In genomic region chr14:63388766-63389431, GRCh38 we compare ENCODE assay signal across 7 cellular contexts.
A peak's percentile ranks its signal among the peaks of the same experiment; 100 is the strongest.
DNase-seq lines count a peak whose midpoint lies in the region; ATAC-seq and TF ChIP-seq lines count a peak whose summit lies in the region.

No MANE protein-coding gene starts in this region.

- H3K4me1 Mint-ChIP-seq in activated B cell treated with CpG ODN at 0.5 μM for 24 hours, result peaks cover 3% of the 10 kb centered on the region
- peaks cover 6% of the 10 kb centered on the region for H3K4me1 Mint-ChIP-seq in central memory CD8-positive, alpha-beta T cell

- TF ChIP-seq POLR2A in NB4 (IDR thresholded peaks at IDR 0.05; ENCODE audit: extremely low read depth, insufficient read length), result no peak

- no peaks in the 10 kb centered on the region for H3K27me3 Mint-ChIP-seq in activated B cell treated with CpG ODN at 0.5 μM for 24 hours
- no peaks in the 10 kb centered on the region for H3K27me3 Mint-ChIP-seq in central memory CD8-positive, alpha-beta T cell

- CTCF ChIA-PET in activated B cell treated with CpG ODN at 0.5 μM for 24 hours (lab: Charles Lee), result interaction anchor here (0.6 to 2.7 kb wide), 10 partner anchors 155 to 412 kb away, joined by 3 to 35 read pairs (median 4); partner anchors contain the start of gene PPP2R5E

- H3K27me3 ChIP-seq in HAP-1 (ENCODE audit: low read depth) (no peaks in the 10 kb centered on the region), left lung (no peaks in the 10 kb centered on the region)

- H3K4me3 ChIP-seq in GM12864 (ENCODE audit: low read depth, low read length) (no peak overlapping the region), HAP-1 (no peak overlapping the region), NB4 (ENCODE audit: low read depth, low read length) (no peak overlapping the region), left lung (no peak overlapping the region)

- intact Hi-C loops in activated B cell treated with CpG ODN at 0.5 μM for 24 hours (cut with micrococcal nuclease), result loop anchor here (1.0 to 2.0 kb wide), 5 partner anchors 155 to 914 kb away; partner anchors contain the start of gene WDR89
- intact Hi-C loops in left lung (cut with DNase I), result no loop called here

- H3K9me3 ChIP-seq in HAP-1, result no peaks in the 10 kb centered on the region
- no peaks in the 10 kb centered on the region for H3K9me3 ChIP-seq in left lung

- H3K36me3 ChIP-seq in HAP-1 (replicated peaks) (peaks cover 28% of the 10 kb centered on the region), left lung (peaks cover 0 to 84% of the 10 kb centered on the region in 2 donors)

- TF ChIP-seq CTCF in GM12864 (IDR thresholded peaks at IDR 0.05; ENCODE audit: low read depth, low read length, missing control alignments), result peak; percentile 88
- TF ChIP-seq CTCF in NB4 (IDR thresholded peaks at IDR 0.05; ENCODE audit: low read depth, low read length), result peak; percentile 72
- no peak for TF ChIP-seq CTCF in activated B cell treated with CpG ODN at 0.5 μM for 24 hours (IDR thresholded peaks at IDR 0.05)
- TF ChIP-seq CTCF in left lung (IDR thresholded peaks at IDR 0.05), result peak; percentile 72 to 82

- ATAC-seq in activated B cell treated with CpG ODN at 0.5 μM for 24 hours (ENCODE audit: low read depth), result peak; percentile 81
- ATAC-seq in central memory CD8-positive, alpha-beta T cell (replicated peaks; ENCODE audit: extremely low read depth, poor library complexity, severe bottlenecking), result peak; percentile 55
- peak; percentile 96 for ATAC-seq in left lung

- no peak overlapping the region for H3K27ac ChIP-seq in left lung

- peak; percentile 24 for DNase-seq in GM12864 (ENCODE audit: low read depth)
- DNase-seq in HAP-1 (ENCODE audit: low spot score in 2 of 2), result peak; percentile 26 to 74
- peak; percentile 58 for DNase-seq in NB4 (ENCODE audit: low read depth)
- peak; percentile 17 for DNase-seq in activated B cell treated with CpG ODN at 0.5 μM for 24 hours
- DNase-seq in central memory CD8-positive, alpha-beta T cell (ENCODE audit: low spot score in 2 of 2), result peak; percentile 22 to 29
- peak; percentile 44 to 77 for DNase-seq in left lung
- DNase-seq in stimulated activated CD4-positive, alpha-beta T cell treated with anti-CD3 and anti-CD28 coated beads, TNF-alpha, amount 100 ng/mL, for 4 hours (ENCODE audit: low read depth in 3 of 3), result peak; percentile 10 to 21 (median 15)

- POLR2A ChIA-PET in activated B cell treated with CpG ODN at 0.5 μM for 24 hours (lab: Charles Lee), result no interaction called here

- H3K4me1 ChIP-seq in HAP-1 (0 out of 2 replicates have a peak, but pooled peaks cover 3% of the 10 kb centered on the region), left lung (no peaks in the 10 kb centered on the region)

- in situ Hi-C loops in HAP-1 (cut with MboI; ENCODE audit: low sequenced_read_pairs), result loop anchor here (25.0 kb wide), 2 partner anchors 373 to 923 kb away; no protein-coding TSS in a partner anchor

- no peak overlapping the region for H3K4me3 Mint-ChIP-seq in activated B cell treated with CpG ODN at 0.5 μM for 24 hours
- H3K4me3 Mint-ChIP-seq in central memory CD8-positive, alpha-beta T cell, result no peak overlapping the region

- H3K36me3 Mint-ChIP-seq in activated B cell treated with CpG ODN at 0.5 μM for 24 hours (ENCODE audit: low read depth), result peaks cover 85% of the 10 kb centered on the region
- H3K36me3 Mint-ChIP-seq in central memory CD8-positive, alpha-beta T cell (ENCODE audit: insufficient read depth), result peaks cover 42% of the 10 kb centered on the region

- H3K9me3 Mint-ChIP-seq in activated B cell treated with CpG ODN at 0.5 μM for 24 hours, result no peaks in the 10 kb centered on the region
- no peaks in the 10 kb centered on the region for H3K9me3 Mint-ChIP-seq in central memory CD8-positive, alpha-beta T cell

- H3K27ac Mint-ChIP-seq in activated B cell treated with CpG ODN at 0.5 μM for 24 hours, result no peak overlapping the region
- no peak overlapping the region for H3K27ac Mint-ChIP-seq in central memory CD8-positive, alpha-beta T cell (ENCODE audit: low read depth)
